8 cellular contexts compared by ENCODE assay signal in the genomic region with DNA sequence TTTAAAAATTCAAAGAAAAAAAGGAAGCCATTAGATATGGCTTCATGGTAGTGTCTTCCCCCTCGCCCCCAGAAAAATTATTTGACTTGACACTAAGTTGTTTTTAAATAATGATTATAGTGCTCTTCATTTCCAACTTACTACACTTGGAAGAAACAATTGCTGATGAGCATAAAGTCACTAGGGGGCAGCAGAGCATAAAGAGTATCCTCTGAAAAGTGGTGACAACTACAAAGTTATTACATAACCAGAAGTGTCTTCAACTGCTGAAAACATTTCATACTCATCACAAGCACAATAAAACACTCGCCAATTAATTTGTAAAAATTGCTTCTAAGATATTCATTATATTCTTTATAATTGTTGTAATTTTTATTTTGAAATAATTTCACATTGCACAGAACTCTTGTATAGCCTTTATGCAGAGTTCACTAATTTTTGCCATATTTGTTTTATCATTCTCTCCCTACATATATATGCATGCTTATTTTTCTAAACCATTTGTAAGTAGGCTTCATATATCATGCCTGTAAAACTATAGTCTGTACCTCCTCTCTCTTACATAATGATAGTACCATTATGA. TPM values are rescaled to one million over a fixed set of nuclear protein-coding genes. Genes with fewer than 3 reads are reported as not detected.
DNase-seq lines count a peak whose midpoint lies in the region; TF ChIP-seq lines count a peak whose summit lies in the region.

No MANE protein-coding gene starts in this region.

- H3K36me3 ChIP-seq in neutrophil: no peaks in the 10 kb centered on the region

- H3K4me1 ChIP-seq in neutrophil (ENCODE audit: control insufficient read depth in 1 of 2, insufficient read depth in 1 of 2, low read depth in 1 of 2, low read length in 1 of 2): no peaks in the 10 kb centered on the region

- peaks cover 7% of the 10 kb centered on the region for H3K27me3 ChIP-seq in neutrophil

- no peak overlapping the region for H3K27ac ChIP-seq in neutrophil

- TF ChIP-seq CTCF in GM12874 (IDR thresholded peaks at IDR 0.05; ENCODE audit: insufficient read depth, low read depth, low read length) (peak; percentile 37; the same call in 1 of the 2 replicates), fibroblast of pulmonary artery (IDR thresholded peaks at IDR 0.05; ENCODE audit: low read length, missing control alignments) (peak; percentile 83), neutrophil (IDR thresholded peaks at IDR 0.05) (peak; percentile 29)

- H3K4me3 ChIP-seq in fibroblast of pulmonary artery (replicated peaks; ENCODE audit: low read depth, low read length) (no peak overlapping the region), neutrophil (ENCODE audit: low read depth in 1 of 2, low read length in 1 of 2) (no peak overlapping the region)

- H3K9me3 ChIP-seq in neutrophil: no peaks in the 10 kb centered on the region

- peak; percentile 19 for DNase-seq in 8988T
- peak; percentile 87 for DNase-seq in HT-29 (ENCODE audit: low spot score)
- DNase-seq in NOMO-1 (lab: John Stamatoyannopoulos, UW; ENCODE audit: unreplicated experiment in 2 of 2): peak; percentile 23 to 77
- DNase-seq in activated T-cell treated with anti-CD3 and anti-CD28 coated beads for 4 hours: peak; percentile 53
- peak; percentile 86 for DNase-seq in fibroblast of pulmonary artery (ENCODE audit: low read depth)
- peak; percentile 71 for DNase-seq in ureter (ENCODE audit: low spot score)

RNA-seq across cellular contexts. Expression of a gene that starts 54.9 kb away (rescaled TPM):
- total RNA-seq in HT-29 (2014; rRNA removed; shearing (Covaris generic)): 0.89 and 6.3 TPM in 2 replicates
- total RNA-seq in ureter: 84.8 TPM

Comparison
In these comparisons a context has a peak if more than half of its experiments do, and no peak if none do; other contexts are left out.
1. DNase-seq: peak in every context shown above with its lines; median percentile 87 in HT-29; 86 in fibroblast of pulmonary artery; 71 in ureter; 53 in activated T-cell treated with anti-CD3 and anti-CD28 coated beads for 4 hours; 50 in NOMO-1; 19 in 8988T.
2. CTCF ChIP-seq: peak in every context shown above with its lines; median percentile 83 in fibroblast of pulmonary artery; 37 in GM12874; 29 in neutrophil.
3. RNA of a gene that starts 54.9 kb away (total RNA-seq): 84.8 TPM in ureter (single experiment); 0.89 to 6.3 TPM in HT-29; every median in the first group is over 10 times any median in the second.